ENCODE assay signal across 8 cellular contexts in the genomic region with DNA sequence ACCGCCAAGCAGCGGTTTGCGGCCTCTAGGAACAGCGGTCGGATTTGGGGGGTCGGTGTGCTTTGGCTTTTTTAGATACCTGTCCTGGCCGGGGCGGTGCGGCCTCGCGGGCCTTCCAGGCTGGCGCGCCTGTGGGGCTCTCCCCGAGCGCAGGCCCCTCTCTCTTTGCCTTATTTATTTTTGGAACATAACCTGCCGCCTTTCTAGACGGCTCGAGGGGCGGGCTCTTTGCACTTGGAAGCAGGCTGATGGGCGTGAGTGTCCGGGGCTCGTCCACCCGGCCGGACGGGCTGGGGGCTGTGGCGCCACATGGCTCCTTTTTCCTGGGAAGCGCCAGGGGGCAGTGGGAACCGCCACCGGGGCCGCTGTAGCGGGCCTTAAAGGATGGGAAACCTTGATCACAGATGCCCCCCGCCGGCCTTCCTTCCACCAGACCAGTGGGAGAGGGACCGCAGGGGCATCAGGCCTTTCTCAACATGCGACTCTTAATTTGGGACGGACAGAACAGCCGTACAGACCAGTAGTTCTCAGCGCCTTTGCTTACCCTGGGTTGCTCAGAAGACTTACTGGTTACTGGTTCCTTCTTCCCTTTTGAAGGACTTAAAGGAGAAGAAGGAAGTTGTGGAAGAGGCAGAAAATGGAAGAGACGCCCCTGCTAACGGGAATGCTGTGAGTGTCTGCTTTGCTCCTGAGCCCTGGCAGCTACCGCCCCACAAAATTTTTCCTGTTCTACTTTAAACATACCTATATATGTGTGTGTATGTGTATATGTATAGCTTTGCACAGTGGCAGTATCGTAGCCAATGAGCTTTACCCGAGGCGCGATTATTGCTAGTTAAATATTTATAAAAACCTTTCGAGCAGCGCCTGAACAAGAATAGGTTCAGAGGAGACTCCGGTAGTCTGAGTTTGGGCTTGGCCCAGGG. TPM values are rescaled to one million over a fixed set of nuclear protein-coding genes. Genes with fewer than 3 reads are reported as not detected.
DNase-seq lines count a peak whose midpoint lies in the region; ATAC-seq lines count a peak whose summit lies in the region.

No MANE protein-coding gene starts in this region.

- H3K27me3 Mint-ChIP-seq in activated T-cell treated with anti-CD3 and anti-CD28 coated beads, Interleukin-2, amount 50 U/mL, for 4 hours (ENCODE audit: low read depth), result no peaks in the 10 kb centered on the region

- DNase-seq in AG20443 (ENCODE audit: low spot score), result peak; percentile 25
- DNase-seq in HK-2 (ENCODE audit: unreplicated experiment), result peak; percentile 39
- DNase-seq in activated T-cell treated with anti-CD3 and anti-CD28 coated beads, Interleukin-2, amount 50 U/mL, for 4 hours, result no peak
- DNase-seq in glomerular visceral epithelial cell (ENCODE audit: extremely low spot score), result peak; percentile 46
- DNase-seq in pons (ENCODE audit: low spot score), result peak; percentile 38
- DNase-seq in cerebellum (ENCODE audit: low spot score), result no peak

- peaks cover 33% of the 10 kb centered on the region for H3K4me1 Mint-ChIP-seq in activated T-cell treated with anti-CD3 and anti-CD28 coated beads, Interleukin-2, amount 50 U/mL, for 4 hours (ENCODE audit: low read depth)

- no peak for ATAC-seq in activated T-cell treated with anti-CD3 and anti-CD28 coated beads, Interleukin-2, amount 50 U/mL, for 4 hours
- no peak for ATAC-seq in HG03045 (IDR thresholded peaks at IDR 0.05; ENCODE audit: unreplicated experiment)
- no peak for ATAC-seq in GM18858 (IDR thresholded peaks at IDR 0.05; ENCODE audit: unreplicated experiment)

- peak overlapping the region; percentile 95 for H3K4me3 Mint-ChIP-seq in activated T-cell treated with anti-CD3 and anti-CD28 coated beads, Interleukin-2, amount 50 U/mL, for 4 hours

- H3K36me3 Mint-ChIP-seq in activated T-cell treated with anti-CD3 and anti-CD28 coated beads, Interleukin-2, amount 50 U/mL, for 4 hours (ENCODE audit: insufficient read depth), result peaks cover 35% of the 10 kb centered on the region

- H3K9me3 Mint-ChIP-seq in activated T-cell treated with anti-CD3 and anti-CD28 coated beads, Interleukin-2, amount 50 U/mL, for 4 hours, result no peaks in the 10 kb centered on the region

RNA-seq across cellular contexts. Expression of gene PTMA, which starts 2.7 kb away (rescaled TPM):
- total RNA-seq in activated T-cell treated with anti-CD3 and anti-CD28 coated beads, Interleukin-2, amount 50 U/mL, for 4 hours, result 1,000 to 10,000 TPM; 2,248 to 2,672 (median 2,390) TPM
- 478 TPM for total RNA-seq in cerebellum

Comparison
In these comparisons a context has a peak if more than half of its experiments do, and no peak if none do; other contexts are left out.
1. DNase-seq: peak in AG20443 (single experiment), HK-2 (single experiment), glomerular visceral epithelial cell (single experiment) and pons (single experiment); none in activated T-cell treated with anti-CD3 and anti-CD28 coated beads, Interleukin-2, amount 50 U/mL, for 4 hours (single experiment) and cerebellum (single experiment).